ENCODE assay signal across 2 cellular contexts in the genomic region with DNA sequence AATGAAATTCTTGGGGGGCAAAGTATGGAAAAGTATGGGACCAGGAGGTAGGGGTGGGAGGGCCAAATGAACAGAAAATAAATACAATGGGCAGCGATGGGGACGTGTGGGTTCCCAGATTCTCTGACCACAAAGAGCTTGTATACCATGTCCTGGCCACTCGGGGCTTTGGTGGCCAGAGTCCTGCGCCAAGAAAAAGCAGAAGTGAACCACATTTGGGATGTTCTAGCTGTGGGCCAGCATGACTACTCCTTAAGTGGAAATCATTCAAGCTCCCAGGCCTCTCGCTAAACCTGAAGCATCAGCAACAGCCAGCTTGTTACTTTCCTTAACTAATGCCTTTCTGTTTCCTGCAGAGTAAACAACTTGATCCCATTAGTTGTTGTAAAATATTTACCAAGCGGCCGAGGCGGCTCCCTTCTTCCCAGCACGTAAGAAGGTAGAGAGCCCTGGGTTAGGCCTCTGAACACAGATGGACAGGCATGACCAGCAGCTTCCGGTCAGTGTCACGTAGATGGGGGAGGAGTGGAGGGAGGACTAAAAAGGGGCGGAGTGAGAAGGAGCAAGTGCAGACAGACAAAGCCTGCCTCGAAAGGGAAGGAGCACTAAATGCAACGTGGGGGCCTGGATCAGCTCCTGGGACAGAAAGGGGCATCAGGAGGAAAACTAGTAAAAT.
TF ChIP-seq lines count a peak whose summit lies in the region.

No MANE protein-coding gene starts in this region.

TF ChIP-seq in IMR-90, 13 proteins besides CTCF, POLR2A, EP300 and RAD21:
- TF ChIP-seq RCOR1 (IDR thresholded peaks at IDR 0.05; ENCODE audit: insufficient replicate concordance, low read length) (no peak), MXI1 (IDR thresholded peaks at IDR 0.05; ENCODE audit: borderline replicate concordance, low read depth, low read length) (no peak), CEBPB (IDR thresholded peaks at IDR 0.05; ENCODE audit: low read depth, low read length) (no peak), MAZ (IDR thresholded peaks at IDR 0.05; ENCODE audit: borderline replicate concordance, low read depth, low read length) (no peak), BHLHE40 (IDR thresholded peaks at IDR 0.05; ENCODE audit: low read depth, low read length) (no peak), RFX5 (IDR thresholded peaks at IDR 0.05; ENCODE audit: low read depth, low read length) (no peak), SMC3 (IDR thresholded peaks at IDR 0.05; ENCODE audit: low read depth, low read length) (no peak), NFE2L2 (IDR thresholded peaks at IDR 0.05; ENCODE audit: low read depth, low read length) (no peak), CHD1 (IDR thresholded peaks at IDR 0.05; ENCODE audit: low read depth, low read length) (no peak), FOS (IDR thresholded peaks at IDR 0.05; ENCODE audit: low read depth, low read length) (no peak), MAFK (IDR thresholded peaks at IDR 0.05; ENCODE audit: low read depth, low read length) (no peak)
- TF ChIP-seq, protein P1, sequence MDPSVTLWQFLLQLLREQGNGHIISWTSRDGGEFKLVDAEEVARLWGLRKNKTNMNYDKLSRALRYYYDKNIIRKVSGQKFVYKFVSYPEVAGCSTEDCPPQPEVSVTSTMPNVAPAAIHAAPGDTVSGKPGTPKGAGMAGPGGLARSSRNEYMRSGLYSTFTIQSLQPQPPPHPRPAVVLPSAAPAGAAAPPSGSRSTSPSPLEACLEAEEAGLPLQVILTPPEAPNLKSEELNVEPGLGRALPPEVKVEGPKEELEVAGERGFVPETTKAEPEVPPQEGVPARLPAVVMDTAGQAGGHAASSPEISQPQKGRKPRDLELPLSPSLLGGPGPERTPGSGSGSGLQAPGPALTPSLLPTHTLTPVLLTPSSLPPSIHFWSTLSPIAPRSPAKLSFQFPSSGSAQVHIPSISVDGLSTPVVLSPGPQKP (IDR thresholded peaks at IDR 0.05; ENCODE audit: borderline replicate concordance, low read depth, low read length) = no peak
- TF ChIP-seq, protein P2, sequence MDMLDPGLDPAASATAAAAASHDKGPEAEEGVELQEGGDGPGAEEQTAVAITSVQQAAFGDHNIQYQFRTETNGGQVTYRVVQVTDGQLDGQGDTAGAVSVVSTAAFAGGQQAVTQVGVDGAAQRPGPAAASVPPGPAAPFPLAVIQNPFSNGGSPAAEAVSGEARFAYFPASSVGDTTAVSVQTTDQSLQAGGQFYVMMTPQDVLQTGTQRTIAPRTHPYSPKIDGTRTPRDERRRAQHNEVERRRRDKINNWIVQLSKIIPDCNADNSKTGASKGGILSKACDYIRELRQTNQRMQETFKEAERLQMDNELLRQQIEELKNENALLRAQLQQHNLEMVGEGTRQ (IDR thresholded peaks at IDR 0.05; ENCODE audit: low read depth, low read length) = no peak

TF ChIP-seq in WTC11, 78 proteins besides CTCF, POLR2A, EP300 and RAD21 (continued from another document):
- no peak for TF ChIP-seq SP1 (CRISPR knock-in tag; conservative IDR thresholded peaks at IDR 0.05)
- TF ChIP-seq SOX15 (CRISPR knock-in tag; IDR thresholded peaks at IDR 0.05) = no peak
- no peak for TF ChIP-seq RORB (CRISPR knock-in tag; IDR thresholded peaks at IDR 0.05)
